8 cellular contexts compared by ENCODE assay signal in genomic region chr12:94208433-94208921, GRCh38.
DNase-seq lines count a peak whose midpoint lies in the region; ATAC-seq and TF ChIP-seq lines count a peak whose summit lies in the region.

No MANE protein-coding gene starts in this region.

- no peaks in the 10 kb centered on the region for H3K9me3 Mint-ChIP-seq in activated CD4-positive, alpha-beta memory T cell treated with anti-CD3 and anti-CD28 coated beads for 36 hours

- TF ChIP-seq POLR2A in upper lobe of left lung (IDR thresholded peaks at IDR 0.05) = no peak

- no peaks in the 10 kb centered on the region for H3K27me3 Mint-ChIP-seq in activated CD4-positive, alpha-beta memory T cell treated with anti-CD3 and anti-CD28 coated beads for 36 hours

- intact Hi-C loops in activated CD4-positive, alpha-beta memory T cell treated with anti-CD3 and anti-CD28 coated beads for 36 hours (cut with micrococcal nuclease) = loop anchor here (1.0 to 5.0 kb wide), 14 partner anchors 22 to 1009 kb away; partner anchors contain the start of genes FGD6, PLXNC1 and VEZT
- intact Hi-C loops in left lung (cut with DNase I) = no loop called here

- H3K27me3 ChIP-seq in left lung = no peaks in the 10 kb centered on the region
- no peaks in the 10 kb centered on the region for H3K27me3 ChIP-seq in upper lobe of left lung
- H3K27me3 ChIP-seq in WERI-Rb-1 (ENCODE audit: insufficient read depth, low read depth, severe bottlenecking) = no peaks in the 10 kb centered on the region

- ATAC-seq in GM18909 (IDR thresholded peaks at IDR 0.05; ENCODE audit: poor library complexity, unreplicated experiment) = peak; percentile 59
- ATAC-seq in HG02981 (IDR thresholded peaks at IDR 0.05; ENCODE audit: unreplicated experiment) = peak; percentile 32
- ATAC-seq in left lung = no peak
- ATAC-seq in upper lobe of left lung (ENCODE audit: low FRiP score in 2 of 2) = peak in 1 of 2 donors; percentile 83

- 83 to 89% methylated on average over 8 of the region's 8 CpGs for WGBS in upper lobe of left lung, 2 donors

- H3K4me3 ChIP-seq in left lung (peak overlapping the region in 1 of 2 donors; percentile 10), upper lobe of left lung (peak overlapping the region in 2 of 4 donors; percentile 8 to 27), WERI-Rb-1 (ENCODE audit: low read depth, low read length) (no peak overlapping the region)

- TF ChIP-seq CTCF in left lung (IDR thresholded peaks at IDR 0.05) (no peak), upper lobe of left lung (IDR thresholded peaks at IDR 0.05) (no peak), WERI-Rb-1 (IDR thresholded peaks at IDR 0.05; ENCODE audit: low read depth, low read length) (no peak)

- H3K27ac Mint-ChIP-seq in activated CD4-positive, alpha-beta memory T cell treated with anti-CD3 and anti-CD28 coated beads for 36 hours = peak overlapping the region; percentile 97

- H3K36me3 Mint-ChIP-seq in activated CD4-positive, alpha-beta memory T cell treated with anti-CD3 and anti-CD28 coated beads for 36 hours = peaks cover 1% of the 10 kb centered on the region

- peak; percentile 70 for DNase-seq in activated CD4-positive, alpha-beta memory T cell treated with anti-CD3 and anti-CD28 coated beads for 36 hours
- DNase-seq in left lung (no peak), upper lobe of left lung (no peak), H4 (ENCODE audit: low spot score) (no peak), amniotic stem cell (lab: John Stamatoyannopoulos, UW) (no peak), WERI-Rb-1 (no peak)

- no peaks in the 10 kb centered on the region for H3K36me3 ChIP-seq in left lung
- H3K36me3 ChIP-seq in upper lobe of left lung = no peaks in the 10 kb centered on the region
- H3K36me3 ChIP-seq in WERI-Rb-1 = no peaks in the 10 kb centered on the region

- CTCF ChIA-PET in activated CD4-positive, alpha-beta memory T cell treated with anti-CD3 and anti-CD28 coated beads for 36 hours (lab: Charles Lee) = interaction anchor here (0.7 to 1.9 kb wide), 14 partner anchors 30 to 1221 kb away, joined by 3 to 14 read pairs (median 4); partner anchors contain the start of genes CEP83 and PLXNC1

- TF ChIP-seq EP300 in upper lobe of left lung (IDR thresholded peaks at IDR 0.05) = no peak

- H3K4me1 ChIP-seq in left lung (peaks cover 0 to 55% of the 10 kb centered on the region in 2 donors), upper lobe of left lung (peaks cover 20 to 29% (median 24%) of the 10 kb centered on the region in 4 donors)

- peak overlapping the region; percentile 71 for H3K4me3 Mint-ChIP-seq in activated CD4-positive, alpha-beta memory T cell treated with anti-CD3 and anti-CD28 coated beads for 36 hours

- no peaks in the 10 kb centered on the region for H3K9me3 ChIP-seq in left lung
- H3K9me3 ChIP-seq in upper lobe of left lung = no peaks in the 10 kb centered on the region
- H3K9me3 ChIP-seq in WERI-Rb-1 (ENCODE audit: severe bottlenecking) = no peaks in the 10 kb centered on the region

- POLR2A ChIA-PET in activated CD4-positive, alpha-beta memory T cell treated with anti-CD3 and anti-CD28 coated beads for 36 hours (lab: Charles Lee) = interaction anchor here (0.6 to 2.1 kb wide), 18 partner anchors 28 to 759 kb away, joined by 3 to 14 read pairs (median 4); partner anchors contain the start of gene PLXNC1

- peak overlapping the region; percentile 47 to 89 for H3K27ac ChIP-seq in left lung
- peak overlapping the region; percentile 64 to 85 (median 78) for H3K27ac ChIP-seq in upper lobe of left lung
- no peak overlapping the region for H3K27ac ChIP-seq in WERI-Rb-1

- H3K4me1 Mint-ChIP-seq in activated CD4-positive, alpha-beta memory T cell treated with anti-CD3 and anti-CD28 coated beads for 36 hours (ENCODE audit: low read depth) = peaks cover 56% of the 10 kb centered on the region
